In genomic region chr2:122063716-122064115, GRCh38 we compare ENCODE assay signal across 15 cellular contexts.
DNase-seq lines count a peak whose midpoint lies in the region; ATAC-seq, FAIRE-seq and TF ChIP-seq lines count a peak whose summit lies in the region.
"Had no signal": no experiment of that assay in that cellular context is flagged by ENCODE, and none has a peak within 500 bp of the region (broad histone marks: within the 10 kb centered on the region; RNA-seq: fewer than 3 reads in every experiment).

No MANE protein-coding gene starts in this region.

- CTCF ChIA-PET in H1 (lab: Charles Lee; ENCODE audit: partially characterized antibody), result no interaction called here

- 82% methylated on average over 3 of the region's 3 CpGs; no CpG with 5 or more reads in 1 of the 2 experiments for WGBS in H1 (ENCODE audit: extremely low coverage in 1 of 2, insufficient coverage in 1 of 2, insufficient read length in 1 of 2, insufficient replicate concordance in 2 of 2, low coverage in 1 of 2, low lambda C conversion rate in 2 of 2, missing lambda C conversion rate in 1 of 2), 2 experiments

- no peaks in the 10 kb centered on the region for H3K4me1 Mint-ChIP-seq in activated naive CD8-positive, alpha-beta T cell treated with anti-CD3 and anti-CD28 coated beads, Interleukin-2, amount 50 U/mL, for 24 hours

- H3K4me3 Mint-ChIP-seq in activated naive CD8-positive, alpha-beta T cell treated with anti-CD3 and anti-CD28 coated beads, Interleukin-2, amount 50 U/mL, for 24 hours, result no peak overlapping the region

- no peak for TF ChIP-seq RAD21 in H1 (IDR thresholded peaks at IDR 0.05 in 1 of 2, conservative IDR thresholded peaks at IDR 0.05 in 1 of 2; ENCODE audit: low read depth in 2 of 2, low read length in 2 of 2)

- H3K36me3 ChIP-seq in H1 (ENCODE audit: control insufficient read depth in 2 of 4, insufficient read depth in 4 of 4, low read length in 3 of 4), result no peaks in the 10 kb centered on the region
- H3K36me3 ChIP-seq: Peyer's patch had no signal

- H3K79me1 ChIP-seq in H1 (ENCODE audit: low read depth, low read length), result no peaks in the 10 kb centered on the region

- H2AK5ac ChIP-seq in H1 (ENCODE audit: low read depth, low read length), result 0 out of 2 replicates have a peak overlapping the region, but pooled peaks have one; percentile 16

- no peaks in the 10 kb centered on the region; the same call in 1 of the 2 replicates for H3K23me2 ChIP-seq in H1 (ENCODE audit: low read depth, low read length)

- no peak overlapping the region for H2BK20ac ChIP-seq in H1 (ENCODE audit: low read length)

- peak; percentile 58 for DNase-seq in HS-5 (ENCODE audit: low read depth)
- DNase-seq in NCI-H460 (ENCODE audit: extremely low read depth, low read depth), result peak; percentile 31
- DNase-seq in H1 (ENCODE audit: low read depth in 1 of 2, low spot score in 2 of 2), result no peak
- DNase-seq in urothelium cell line (ENCODE audit: low spot score), result peak; percentile 63
- no peak for DNase-seq in activated naive CD8-positive, alpha-beta T cell treated with anti-CD3 and anti-CD28 coated beads, Interleukin-2, amount 50 U/mL, for 24 hours
- no peak for DNase-seq in T-helper 9 cell
- DNase-seq: COR-L47, MV-4-11, NCI-H1417 treated with DMSO at 0.1 percent for 48 hours, NCI-H2029, NCI-H2171, Peyer's patch, SIG-M5 had no signal

- no peaks in the 10 kb centered on the region for H3K27me3 ChIP-seq in H1 (replicated peaks in 1 of 4; ENCODE audit: control insufficient read depth in 3 of 4, extremely low read depth in 1 of 4, insufficient read depth in 3 of 4, low read length in 3 of 4)
- H3K27me3 ChIP-seq: Peyer's patch had no signal

- H2BK12ac ChIP-seq in H1 (ENCODE audit: low read depth, low read length), result no peak overlapping the region

- no peaks in the 10 kb centered on the region for H3K9me3 ChIP-seq in H1 (ENCODE audit: insufficient read depth in 2 of 2, low read depth in 1 of 2, low read length in 1 of 2)
- H3K9me3 ChIP-seq: Peyer's patch had no signal

- no peak for ATAC-seq in activated naive CD8-positive, alpha-beta T cell treated with anti-CD3 and anti-CD28 coated beads, Interleukin-2, amount 50 U/mL, for 24 hours
- ATAC-seq in GM19455 (IDR thresholded peaks at IDR 0.05; ENCODE audit: unreplicated experiment), result no peak
- ATAC-seq: HCT116 had no signal

- H3K79me2 ChIP-seq in H1 (ENCODE audit: control insufficient read depth in 1 of 2, insufficient read depth in 2 of 2, low read length in 2 of 2), result no peaks in the 10 kb centered on the region

- H4K5ac ChIP-seq in H1 (ENCODE audit: insufficient read length, low read depth, low read length), result no peak overlapping the region

- H3K4ac ChIP-seq in H1 (replicated peaks; ENCODE audit: insufficient read length, low read depth, low read length), result no peak overlapping the region

- FAIRE-seq in H1 (lab: Jason Lieb, UNC) (no peak), urothelium cell line (lab: Jason Lieb, UNC) (no peak)

- no peak overlapping the region for H2BK120ac ChIP-seq in H1 (replicated peaks; ENCODE audit: low read depth, low read length)

- H2BK5ac ChIP-seq in H1 (ENCODE audit: low read depth, low read length), result no peak overlapping the region

- no peak overlapping the region for H3K4me3 ChIP-seq in H1 (ENCODE audit: extremely low read depth in 1 of 4, insufficient read depth in 2 of 4, low read depth in 3 of 4, low read length in 4 of 4)
- H3K4me3 ChIP-seq: Peyer's patch had no signal

- H3K14ac ChIP-seq in H1 (ENCODE audit: insufficient read length), result no peak overlapping the region

- no peak overlapping the region for H3K27ac Mint-ChIP-seq in activated naive CD8-positive, alpha-beta T cell treated with anti-CD3 and anti-CD28 coated beads, Interleukin-2, amount 50 U/mL, for 24 hours

- no peak for TF ChIP-seq EP300 in H1 (IDR thresholded peaks at IDR 0.05; ENCODE audit: borderline replicate concordance in 1 of 2, low read depth in 2 of 2, low read length in 2 of 2)

- no peak overlapping the region for H3K9ac ChIP-seq in H1 (replicated peaks in 1 of 4; ENCODE audit: extremely low read depth in 1 of 4, low read depth in 3 of 4, low read length in 3 of 4)

- H3K23ac ChIP-seq in H1 (ENCODE audit: insufficient read length), result no peak overlapping the region

- H2BK15ac ChIP-seq in H1 (ENCODE audit: low read length), result no peak overlapping the region

- H3K27ac ChIP-seq in H1 (ENCODE audit: low read depth, low read length), result no peak overlapping the region
- H3K27ac ChIP-seq: Peyer's patch had no signal

- H3K56ac ChIP-seq in H1 (replicated peaks; ENCODE audit: insufficient read length, low read depth, low read length), result no peak overlapping the region

- no peak overlapping the region for H4K8ac ChIP-seq in H1 (ENCODE audit: extremely low read depth, insufficient read depth, low read length)

- H3K18ac ChIP-seq in H1 (ENCODE audit: extremely low read depth, low read length), result no peak overlapping the region

- POLR2A ChIA-PET in H1 (lab: Charles Lee; ENCODE audit: partially characterized antibody), result no interaction called here

- TF ChIP-seq POLR2A in H1 (IDR thresholded peaks at IDR 0.05; ENCODE audit: control extremely low read depth in 1 of 2, low read depth in 2 of 2, low read length in 2 of 2), result no peak

- no peaks in the 10 kb centered on the region for H4K20me1 ChIP-seq in H1 (replicated peaks in 1 of 2; ENCODE audit: control insufficient read depth in 1 of 2, insufficient read depth in 2 of 2, low read length in 2 of 2)

- H2AFZ ChIP-seq in H1 (ENCODE audit: low read length), result no peak overlapping the region

- no peaks in the 10 kb centered on the region for H3K36me3 Mint-ChIP-seq in activated naive CD8-positive, alpha-beta T cell treated with anti-CD3 and anti-CD28 coated beads, Interleukin-2, amount 50 U/mL, for 24 hours (ENCODE audit: low read depth)

- H3K4me2 ChIP-seq in H1 (ENCODE audit: insufficient read depth in 1 of 2, low read depth in 2 of 2, low read length in 2 of 2), result no peak overlapping the region

- H4K91ac ChIP-seq in H1 (replicated peaks; ENCODE audit: insufficient read length, low read length), result no peak overlapping the region

- TF ChIP-seq CTCF in H1 (IDR thresholded peaks at IDR 0.05; ENCODE audit: control extremely low read depth in 1 of 3, insufficient read depth in 1 of 3, low read depth in 1 of 3, low read length in 3 of 3), result no peak

- no peaks in the 10 kb centered on the region for H3K27me3 Mint-ChIP-seq in activated naive CD8-positive, alpha-beta T cell treated with anti-CD3 and anti-CD28 coated beads, Interleukin-2, amount 50 U/mL, for 24 hours

- no peaks in the 10 kb centered on the region for H3K9me3 Mint-ChIP-seq in activated naive CD8-positive, alpha-beta T cell treated with anti-CD3 and anti-CD28 coated beads, Interleukin-2, amount 50 U/mL, for 24 hours

- no peaks in the 10 kb centered on the region for H3K4me1 ChIP-seq in H1 (replicated peaks in 1 of 4; ENCODE audit: control insufficient read depth in 3 of 4, insufficient read depth in 4 of 4, low read length in 3 of 4)
- H3K4me1 ChIP-seq: Peyer's patch had no signal

Comparison
In these comparisons a context has a peak if more than half of its experiments do, and no peak if none do; other contexts are left out.
1. DNase-seq: peak in HS-5 (single experiment), NCI-H460 (single experiment) and urothelium cell line (single experiment); none in H1 (0 of 2), activated naive CD8-positive, alpha-beta T cell treated with anti-CD3 and anti-CD28 coated beads, Interleukin-2, amount 50 U/mL, for 24 hours (single experiment) and T-helper 9 cell (single experiment).